ENCODE assay signal across 9 cellular contexts in the genomic region with DNA sequence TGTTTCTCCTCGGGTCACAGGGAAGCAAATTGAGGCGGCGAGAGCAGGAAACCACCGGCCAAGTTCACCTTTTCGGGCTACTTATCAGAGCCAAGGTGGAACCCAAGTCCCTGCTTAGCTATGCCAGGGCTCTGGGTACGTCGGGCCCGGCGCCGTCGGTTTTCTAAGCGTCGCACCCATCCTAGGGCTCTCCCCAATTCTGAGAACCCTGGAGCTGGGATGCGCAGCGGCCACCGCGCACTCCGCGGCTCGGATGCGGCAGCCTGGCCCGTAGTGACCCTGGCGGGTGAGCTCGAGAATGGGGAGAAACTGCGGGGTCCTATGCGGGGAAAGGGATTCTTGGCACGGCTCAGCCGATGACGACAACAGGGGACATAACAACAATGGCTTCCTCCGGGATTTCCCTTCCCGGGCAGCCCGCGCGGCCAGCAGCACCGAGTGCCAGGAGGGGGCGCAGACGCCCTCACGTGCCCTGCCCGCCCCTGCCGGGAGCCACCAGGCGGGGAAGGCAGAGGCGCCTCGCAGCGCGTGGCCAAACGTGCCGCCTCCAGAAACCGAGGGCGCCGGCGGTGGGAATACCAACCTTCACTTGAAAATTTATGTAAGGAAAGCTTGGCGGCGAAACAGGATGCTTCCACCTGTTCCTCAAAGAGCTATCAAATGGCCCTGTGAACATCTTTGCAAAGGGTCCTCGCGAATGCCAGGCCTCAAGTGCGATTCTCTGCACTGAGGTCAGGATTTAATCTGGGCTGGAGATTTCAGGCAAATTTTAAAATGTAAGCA. TPM values are rescaled to one million over a fixed set of nuclear protein-coding genes. Genes with fewer than 3 reads are reported as not detected.
A peak's percentile ranks its signal among the peaks of the same experiment; 100 is the strongest.
DNase-seq lines count a peak whose midpoint lies in the region; ATAC-seq, FAIRE-seq and TF ChIP-seq lines count a peak whose summit lies in the region.
"Had no signal": no experiment of that assay in that cellular context is flagged by ENCODE, and none has a peak within 500 bp of the region (broad histone marks: within the 10 kb centered on the region; RNA-seq: fewer than 3 reads in every experiment).

No MANE protein-coding gene starts in this region.

- H3K36me3 ChIP-seq in K562 (ENCODE audit: control insufficient read depth, insufficient read depth, low read length) = no peaks in the 10 kb centered on the region

- no peak for TF ChIP-seq POLR2A in K562 (conservative IDR thresholded peaks at IDR 0.05)

- peaks cover 33 to 40% of the 10 kb centered on the region in 2 experiments; a peak in 4 of 5 replicates for H3K27me3 ChIP-seq in K562 (ENCODE audit: control insufficient read depth in 2 of 2, insufficient read depth in 2 of 2, low read length in 2 of 2)

- H3K4me2 ChIP-seq in K562 (ENCODE audit: insufficient read depth, low read length) = no peak overlapping the region

- WGBS in K562 (ENCODE audit: insufficient coverage, low coverage, missing lambda C conversion rate) = 74% methylated on average over 43 of the region's 56 CpGs

- POLR2A ChIA-PET in K562 (lab: Yijun Ruan, JAX) = interaction anchor here (1.2 kb wide), 1 partner anchor 28 kb away, joined by 4 read pairs; no protein-coding TSS in a partner anchor

- peaks cover 0 to 35% of the 10 kb centered on the region in 2 experiments; a peak in 3 of 5 replicates for H3K4me1 ChIP-seq in K562 (replicated peaks in 1 of 2; ENCODE audit: control insufficient read depth in 2 of 2, insufficient read depth in 2 of 2, low read length in 2 of 2)

- H3K9me3 ChIP-seq in K562 (replicated peaks; ENCODE audit: control insufficient read depth, insufficient read depth, low read depth, low read length) (no peaks in the 10 kb centered on the region; the same call in 1 of the 2 replicates), iPS-18c (ENCODE audit: control insufficient read depth, insufficient read depth, low read length) (no peaks in the 10 kb centered on the region)

- intact Hi-C loops in K562 (cut with micrococcal nuclease) = no loop called here

- H2AFZ ChIP-seq in K562 (ENCODE audit: low read depth, low read length) = no peak overlapping the region; the same call in 1 of the 2 replicates

- FAIRE-seq in K562 (lab: Jason Lieb, UNC) = no peak

- ATAC-seq in K562 (no peak), HG03095 (IDR thresholded peaks at IDR 0.05; ENCODE audit: unreplicated experiment) (no peak), GM18498 (IDR thresholded peaks at IDR 0.05; ENCODE audit: unreplicated experiment) (no peak)

- no peak for TF ChIP-seq RAD21 in K562 (CRISPR knock-in tag; conservative IDR thresholded peaks at IDR 0.05 in 1 of 2, IDR thresholded peaks at IDR 0.05 in 1 of 2)

- in situ Hi-C loops in K562 (cut with MboI) = no loop called here

- no peaks in the 10 kb centered on the region for H4K20me1 ChIP-seq in K562 (replicated peaks; ENCODE audit: control insufficient read depth, insufficient read depth, low read length)

- DNase-seq in NCI-H1417 treated with DMSO at 0.1 percent for 48 hours (lab: John Stamatoyannopoulos, UW) (peak; percentile 32), T-helper 2 cell (peak; percentile 35 to 57 (median 48)), K562 (ENCODE audit: extremely low read depth in 1 of 4, low spot score in 3 of 4) (no peak)
- DNase-seq in stimulated activated CD4-positive, alpha-beta T cell treated with anti-CD3 and anti-CD28 coated beads, Interleukin-12 subunit alpha, Interleukin-12 subunit beta, amount 100 ng/mL, for 4 hours = peak; percentile 60

- H3K9ac ChIP-seq in K562 (ENCODE audit: insufficient read depth in 1 of 2, low read depth in 2 of 2, low read length in 2 of 2) = no peak overlapping the region

- BruUV-seq in K562 (replicated peaks; lab: Mats Ljungman, UMichigan) = no TSS peak

- TF ChIP-seq CTCF in GM12874 (IDR thresholded peaks at IDR 0.05; ENCODE audit: insufficient read depth, low read depth, low read length) (peak; percentile 68), K562 (IDR thresholded peaks at IDR 0.05 in 2 of 3, conservative IDR thresholded peaks at IDR 0.05 in 1 of 3; ENCODE audit: insufficient read depth in 2 of 3, low read depth in 1 of 3, low read length in 3 of 3) (no peak)

- CTCF ChIA-PET in K562 (lab: Yijun Ruan, JAX; ENCODE audit: low intra/inter-chr PET ratio) = no interaction called here

- H3K79me2 ChIP-seq in K562 (ENCODE audit: control insufficient read depth, insufficient read depth, low read length) = no peaks in the 10 kb centered on the region

- H3K27ac ChIP-seq in K562 (ENCODE audit: extremely low read depth, low read depth, low read length) = no peak overlapping the region
- H3K27ac ChIP-seq: epithelial cell of prostate had no signal

- no peak for TF ChIP-seq EP300 in K562 (IDR thresholded peaks at IDR 0.05; ENCODE audit: low read length)

- no peaks in the 10 kb centered on the region for H3K9me1 ChIP-seq in K562 (ENCODE audit: control insufficient read depth, insufficient read depth, low read length)

- H3K4me3 ChIP-seq in K562 (no peak overlapping the region), iPS-18c (ENCODE audit: insufficient read depth, low read depth, low read length) (peak overlapping the region; percentile 61)

RNA-seq across cellular contexts. Expression of a gene that starts 2.1 kb away (rescaled TPM):
- 4.4 and 10.5 TPM in 2 replicates for total RNA-seq in K562 (2011; cell fraction: chromatin; rRNA removed; ENCODE audit: low replicate concordance)
- 4.5 and 6.7 TPM in 2 replicates for total RNA-seq in K562 (2011; cell fraction: nucleolus; rRNA removed)
- 6.2 and 8.4 TPM in 2 replicates for total RNA-seq in K562 (2011; cell fraction: nucleoplasm; rRNA removed)
- total RNA-seq in K562 (2014; rRNA removed) (0.68 and 2.4 TPM in 2 replicates), K562 (2014; rRNA removed; fragmentation: Illumina TruSeq; extraction: Trizol) (0.10 and 0.36 TPM in 2 replicates), K562 (2015; rRNA removed; fragmentation: Illumina TruSeq; extraction: Trizol) (0.41 and 0.58 TPM in 2 replicates), K562 (2021) (2.0 and 2.2 TPM in 2 replicates)
- polyA plus RNA-seq in K562 (2011; rRNA removed) (1.2 and 3.1 TPM in 2 replicates), K562 (2014; fragmentation: Illumina TruSeq; extraction: Trizol) (1.1 and 2.2 TPM in 2 replicates), K562 (2014; fragmentation: Nextera tagmentation; extraction: Ambion mirVana) (under 1 TPM in 1 of 2 experiments, not detected in 1; 0.03 TPM), K562 (2014; rRNA removed) (2.3 and 2.7 TPM in 2 replicates)
- 5.3 and 8.9 TPM in 2 replicates for polyA plus RNA-seq in K562 (2011; cell fraction: cytosol; rRNA removed)
- 12.9 and 17.5 TPM in 2 replicates for polyA plus RNA-seq in K562 (2011; cell fraction: nucleus; rRNA removed)
- polyA plus RNA-seq in K562 (2012) = 1.6 and 2.0 TPM in 2 replicates
- polyA minus RNA-seq in K562 (2011; rRNA and poly(A)+ RNA removed) = 1.2 and 1.4 TPM in 2 replicates
- polyA minus RNA-seq in K562 (2011; cell fraction: cytosol; rRNA and poly(A)+ RNA removed) = 2.7 and 3.5 TPM in 2 replicates
- 1.9 and 2.3 TPM in 2 replicates for polyA minus RNA-seq in K562 (2011; cell fraction: nucleus; rRNA and poly(A)+ RNA removed)

RNA-seq across cellular contexts. Expression of a gene that starts 10.3 kb away (rescaled TPM):
- total RNA-seq in K562 (2011; cell fraction: chromatin; rRNA removed; ENCODE audit: low replicate concordance) = 0.35 TPM in 1 of 2 replicates, not detected in the other
- total RNA-seq in K562 (2011; cell fraction: nucleolus; rRNA removed) = not detected in 2 replicates
- not detected in 2 replicates for total RNA-seq in K562 (2011; cell fraction: nucleoplasm; rRNA removed)
- not detected in 2 replicates for total RNA-seq in K562 (2014; rRNA removed)
- not detected in 2 replicates for total RNA-seq in K562 (2014; rRNA removed; fragmentation: Illumina TruSeq; extraction: Trizol)
- total RNA-seq in K562 (2015; rRNA removed; fragmentation: Illumina TruSeq; extraction: Trizol) = not detected in 2 replicates
- total RNA-seq in K562 (2021) = not detected in 2 replicates
- polyA plus RNA-seq in K562 (2011; rRNA removed) = not detected in 2 replicates
- polyA plus RNA-seq in K562 (2011; cell fraction: cytosol; rRNA removed) = not detected in 2 replicates
- polyA plus RNA-seq in K562 (2011; cell fraction: nucleus; rRNA removed) = 0.15 and 0.37 TPM in 2 replicates
- 0.08 TPM in 1 of 2 replicates, not detected in the other for polyA plus RNA-seq in K562 (2012)
- polyA plus RNA-seq in K562 (2014; fragmentation: Illumina TruSeq; extraction: Trizol) = not detected in 2 replicates
- not detected for polyA plus RNA-seq in K562 (2014; fragmentation: Nextera tagmentation; extraction: Ambion mirVana)
- polyA plus RNA-seq in K562 (2014; rRNA removed) = 0.43 TPM in 1 of 2 replicates, not detected in the other
- not detected in 2 replicates for polyA minus RNA-seq in K562 (2011; rRNA and poly(A)+ RNA removed)
- polyA minus RNA-seq in K562 (2011; cell fraction: cytosol; rRNA and poly(A)+ RNA removed) = not detected in 2 replicates
- not detected in 2 replicates for polyA minus RNA-seq in K562 (2011; cell fraction: nucleus; rRNA and poly(A)+ RNA removed)

RNA-seq across cellular contexts. Expression of a gene that starts 17.3 kb away (rescaled TPM):
- total RNA-seq in K562 (2011; cell fraction: chromatin; rRNA removed; ENCODE audit: low replicate concordance) = 0.32 TPM in 1 of 2 replicates, not detected in the other
- not detected in 2 replicates for total RNA-seq in K562 (2011; cell fraction: nucleolus; rRNA removed)
- total RNA-seq in K562 (2011; cell fraction: nucleoplasm; rRNA removed) = not detected in 2 replicates
- total RNA-seq in K562 (2014; rRNA removed) (not detected in 2 replicates), K562 (2014; rRNA removed; fragmentation: Illumina TruSeq; extraction: Trizol) (not detected in 2 replicates), K562 (2015; rRNA removed; fragmentation: Illumina TruSeq; extraction: Trizol) (not detected in 2 replicates), K562 (2021) (not detected in 2 replicates)
- polyA plus RNA-seq in K562 (2011; rRNA removed) (not detected in 2 replicates), K562 (2014; fragmentation: Illumina TruSeq; extraction: Trizol) (not detected in 2 replicates), K562 (2014; fragmentation: Nextera tagmentation; extraction: Ambion mirVana) (not detected), K562 (2014; rRNA removed) (not detected in 2 replicates)
- polyA plus RNA-seq in K562 (2011; cell fraction: cytosol; rRNA removed) = not detected in 2 replicates
- polyA plus RNA-seq in K562 (2011; cell fraction: nucleus; rRNA removed) = 0.08 TPM in 1 of 2 replicates, not detected in the other
- polyA plus RNA-seq in K562 (2012) = 0.08 TPM in 1 of 2 replicates, not detected in the other
- not detected in 2 replicates for polyA minus RNA-seq in K562 (2011; rRNA and poly(A)+ RNA removed)
- polyA minus RNA-seq in K562 (2011; cell fraction: cytosol; rRNA and poly(A)+ RNA removed) = not detected in 2 replicates
- not detected in 2 replicates for polyA minus RNA-seq in K562 (2011; cell fraction: nucleus; rRNA and poly(A)+ RNA removed)

RNA-seq across cellular contexts. Expression of a gene that starts 43.3 kb away (rescaled TPM):
- total RNA-seq in K562 (2011; cell fraction: chromatin; rRNA removed; ENCODE audit: low replicate concordance) = 2.2 and 3.1 TPM in 2 replicates
- total RNA-seq in K562 (2011; cell fraction: nucleolus; rRNA removed) = 5.2 and 5.7 TPM in 2 replicates
- total RNA-seq in K562 (2011; cell fraction: nucleoplasm; rRNA removed) = 1.5 and 2.2 TPM in 2 replicates
- total RNA-seq in K562 (2014; rRNA removed) (2.7 and 2.8 TPM in 2 replicates), K562 (2014; rRNA removed; fragmentation: Illumina TruSeq; extraction: Trizol) (0.25 TPM in 1 of 2 replicates, not detected in the other), K562 (2015; rRNA removed; fragmentation: Illumina TruSeq; extraction: Trizol) (0.64 and 0.65 TPM in 2 replicates), K562 (2021) (2.2 and 2.6 TPM in 2 replicates)
- polyA plus RNA-seq in K562 (2011; rRNA removed) (0.43 and 0.53 TPM in 2 replicates), K562 (2014; fragmentation: Illumina TruSeq; extraction: Trizol) (0.30 and 0.39 TPM in 2 replicates), K562 (2014; fragmentation: Nextera tagmentation; extraction: Ambion mirVana) (under 1 TPM; 0.10 to 0.28 TPM), K562 (2014; rRNA removed) (0.96 and 1.5 TPM in 2 replicates)
- 0.53 and 3.9 TPM in 2 replicates for polyA plus RNA-seq in K562 (2011; cell fraction: cytosol; rRNA removed)
- 3.2 and 7.5 TPM in 2 replicates for polyA plus RNA-seq in K562 (2011; cell fraction: nucleus; rRNA removed)
- polyA plus RNA-seq in K562 (2012) = 1.1 and 5.5 TPM in 2 replicates
- polyA minus RNA-seq in K562 (2011; rRNA and poly(A)+ RNA removed) = not detected in 2 replicates
- polyA minus RNA-seq in K562 (2011; cell fraction: cytosol; rRNA and poly(A)+ RNA removed) = 1.1 TPM in 1 of 2 replicates, not detected in the other
- 0.89 and 1.8 TPM in 2 replicates for polyA minus RNA-seq in K562 (2011; cell fraction: nucleus; rRNA and poly(A)+ RNA removed)

RNA-seq across cellular contexts. Expression of a gene that starts 47.8 kb away (rescaled TPM):
- total RNA-seq in K562 (2011; cell fraction: chromatin; rRNA removed; ENCODE audit: low replicate concordance) = 320 and 666 TPM in 2 replicates
- 376 and 382 TPM in 2 replicates for total RNA-seq in K562 (2011; cell fraction: nucleolus; rRNA removed)
- total RNA-seq in K562 (2011; cell fraction: nucleoplasm; rRNA removed) = 239 and 276 TPM in 2 replicates
- total RNA-seq in K562 (2014; rRNA removed) = 57.7 and 94.5 TPM in 2 replicates
- 19.6 and 26.7 TPM in 2 replicates for total RNA-seq in K562 (2014; rRNA removed; fragmentation: Illumina TruSeq; extraction: Trizol)
- 33.7 and 35.7 TPM in 2 replicates for total RNA-seq in K562 (2015; rRNA removed; fragmentation: Illumina TruSeq; extraction: Trizol)
- 123 and 126 TPM in 2 replicates for total RNA-seq in K562 (2021)
- 27.9 and 69.2 TPM in 2 replicates for polyA plus RNA-seq in K562 (2011; rRNA removed)
- polyA plus RNA-seq in K562 (2011; cell fraction: cytosol; rRNA removed) = 33.6 and 47.2 TPM in 2 replicates
- 384 and 540 TPM in 2 replicates for polyA plus RNA-seq in K562 (2011; cell fraction: nucleus; rRNA removed)
- 89.0 and 90.7 TPM in 2 replicates for polyA plus RNA-seq in K562 (2012)
- polyA plus RNA-seq in K562 (2014; fragmentation: Illumina TruSeq; extraction: Trizol) = 76.4 and 95.0 TPM in 2 replicates
- polyA plus RNA-seq in K562 (2014; fragmentation: Nextera tagmentation; extraction: Ambion mirVana) = 1 to 10 TPM; 7.5 to 8.8 TPM
- polyA plus RNA-seq in K562 (2014; rRNA removed) = 54.5 and 60.7 TPM in 2 replicates
- polyA minus RNA-seq in K562 (2011; rRNA and poly(A)+ RNA removed) = 102 and 111 TPM in 2 replicates
- polyA minus RNA-seq in K562 (2011; cell fraction: cytosol; rRNA and poly(A)+ RNA removed) = 169 and 192 TPM in 2 replicates
- polyA minus RNA-seq in K562 (2011; cell fraction: nucleus; rRNA and poly(A)+ RNA removed) = 166 and 194 TPM in 2 replicates

Comparison
In these comparisons a context has a peak if more than half of its experiments do, and no peak if none do; other contexts are left out.
1. DNase-seq: peak in NCI-H1417 treated with DMSO at 0.1 percent for 48 hours (single experiment), T-helper 2 cell (5 of 5) and stimulated activated CD4-positive, alpha-beta T cell treated with anti-CD3 and anti-CD28 coated beads, Interleukin-12 subunit alpha, Interleukin-12 subunit beta, amount 100 ng/mL, for 4 hours (single experiment); none in K562 (0 of 4).